Comparison of ENCODE assay signal across 8 cellular contexts in the genomic region with DNA sequence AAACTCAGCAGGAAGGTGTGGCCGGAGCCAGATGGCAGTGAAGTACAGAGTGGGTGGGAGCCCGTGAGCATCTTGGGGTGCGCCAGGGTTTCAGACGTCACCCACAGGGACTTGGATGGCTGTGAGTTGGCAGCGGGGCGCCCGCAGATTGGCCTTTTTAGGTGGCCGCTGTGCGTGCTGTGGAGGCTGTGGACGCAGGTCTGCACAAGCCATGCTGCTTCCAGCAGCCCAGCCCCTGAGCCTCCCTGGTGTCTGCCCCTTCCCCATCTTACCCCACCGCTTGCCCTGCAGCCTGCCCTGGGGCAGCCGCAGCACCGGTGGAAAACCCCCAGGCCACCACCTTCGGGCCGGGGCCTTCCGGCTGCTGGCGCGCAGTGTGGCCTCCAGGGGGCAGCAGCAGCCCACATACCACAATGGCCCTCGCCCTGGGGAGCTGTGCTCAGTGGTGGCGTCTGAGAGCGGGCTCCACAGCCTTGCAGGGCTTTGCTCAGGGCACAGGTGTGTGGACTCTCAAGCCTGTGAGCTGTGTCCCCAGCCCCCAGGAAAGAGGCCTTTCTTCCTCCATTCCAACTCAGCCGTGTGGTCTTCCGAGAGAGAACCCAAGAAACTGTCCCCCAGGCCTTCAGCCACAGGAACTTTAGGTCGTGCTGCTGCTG. TPM values are rescaled to one million over a fixed set of nuclear protein-coding genes. Genes with fewer than 3 reads are reported as not detected.
A peak's percentile ranks its signal among the peaks of the same experiment; 100 is the strongest.
DNase-seq lines count a peak whose midpoint lies in the region; ATAC-seq and TF ChIP-seq lines count a peak whose summit lies in the region.

No MANE protein-coding gene starts in this region.

- WGBS in adrenal gland, 4 donors: 25 to 69% (median 50%) methylated on average over 10 to 24 of the region's 24 CpGs

- POLR2A ChIA-PET in BJ (lab: Charles Lee): no interaction called here

- no peak for TF ChIP-seq POLR2A in adrenal gland (IDR thresholded peaks at IDR 0.05)

- H3K9me3 ChIP-seq in adrenal gland (replicated peaks in 1 of 3) (no peaks in the 10 kb centered on the region), right atrium auricular region (no peaks in the 10 kb centered on the region)

- no peak overlapping the region for H3K27ac ChIP-seq in adrenal gland
- H3K27ac ChIP-seq in right atrium auricular region: no peak overlapping the region

- DNase-seq in BJ (ENCODE audit: low read depth) (no peak), NCI-H1105 (lab: John Stamatoyannopoulos, UW) (peak; percentile 36), T-helper 2 cell (peak; percentile 77 to 81 (median 80)), adrenal gland (peak; percentile 75 to 88 (median 81)), right atrium auricular region (ENCODE audit: low spot score) (peak; percentile 63), sciatic nerve (ENCODE audit: low spot score) (peak; percentile 83)

- intact Hi-C loops in adrenal gland (cut with DNase I): loop anchor here (2.0 to 10.0 kb wide), 6 partner anchors 46 to 556 kb away; no protein-coding TSS in a partner anchor
- intact Hi-C loops in sciatic nerve (cut with DNase I): loop anchor here (5.0 to 10.0 kb wide), 3 partner anchors 148 to 678 kb away; no protein-coding TSS in a partner anchor

- no peak overlapping the region for H3K4me3 ChIP-seq in BJ (ENCODE audit: low read depth, low read length)
- no peak overlapping the region for H3K4me3 ChIP-seq in adrenal gland
- no peak overlapping the region for H3K4me3 ChIP-seq in right atrium auricular region

- peaks cover 2% of the 10 kb centered on the region; the same call in 1 of the 2 replicates for H3K36me3 ChIP-seq in BJ (ENCODE audit: control insufficient read depth, insufficient read depth, low read length)
- no peaks in the 10 kb centered on the region for H3K36me3 ChIP-seq in adrenal gland (replicated peaks in 1 of 2)
- no peaks in the 10 kb centered on the region for H3K36me3 ChIP-seq in right atrium auricular region

- ATAC-seq in GM19468 (IDR thresholded peaks at IDR 0.05; ENCODE audit: extremely low read depth, unreplicated experiment) (peak; percentile 46), sciatic nerve (peak; percentile 85), HG03457 (IDR thresholded peaks at IDR 0.05; ENCODE audit: unreplicated experiment) (no peak)

- TF ChIP-seq CTCF in BJ (IDR thresholded peaks at IDR 0.05; ENCODE audit: insufficient read depth, low read depth, low read length): peak; percentile 96
- peak; percentile 94 to 99 (median 98) for TF ChIP-seq CTCF in adrenal gland (IDR thresholded peaks at IDR 0.05)
- peak; percentile 90 to 98 for TF ChIP-seq CTCF in right atrium auricular region (IDR thresholded peaks at IDR 0.05)

- H3K27me3 ChIP-seq in BJ (ENCODE audit: control insufficient read depth, insufficient read depth, low read length) (no peaks in the 10 kb centered on the region), adrenal gland (no peaks in the 10 kb centered on the region), right atrium auricular region (no peaks in the 10 kb centered on the region)

- H3K4me1 ChIP-seq in adrenal gland (replicated peaks in 1 of 2) (peaks cover 0 to 12% of the 10 kb centered on the region in 2 donors), right atrium auricular region (peaks cover 0 to 14% of the 10 kb centered on the region in 2 donors)

- CTCF ChIA-PET in BJ (lab: Yijun Ruan, JAX): interaction anchor here (0.6 to 6.7 kb wide), 36 partner anchors 9 to 675 kb away, joined by 3 to 79 read pairs (median 4); partner anchors contain the start of genes CHMP6 and ENDOV

RNA-seq across cellular contexts. Expression of gene ENDOV, which starts 11.8 kb away (rescaled TPM):
- 19.5 and 29.8 TPM in 2 replicates for polyA plus RNA-seq in BJ (2011; rRNA removed)
- polyA minus RNA-seq in BJ (2011; rRNA and poly(A)+ RNA removed): 9.5 and 12.6 TPM in 2 replicates
- 10 to 100 TPM in 7 of 8 donors, 1 to 10 TPM in 1; 7.1 to 26.0 (median 17.8) TPM for total RNA-seq in adrenal gland
- 10 to 100 TPM in 2 of 3 donors, 1 to 10 TPM in 1; 9.5 to 31.9 (median 24.5) TPM for polyA plus RNA-seq in adrenal gland
- 1 to 10 TPM; 3.8 to 4.9 TPM for total RNA-seq in right atrium auricular region
- total RNA-seq in sciatic nerve: 32.4 TPM

RNA-seq across cellular contexts. Expression of gene NPTX1, which starts 49.6 kb away (rescaled TPM):
- 0.21 and 0.43 TPM in 2 replicates for polyA plus RNA-seq in BJ (2011; rRNA removed)
- polyA minus RNA-seq in BJ (2011; rRNA and poly(A)+ RNA removed): 0.46 and 0.95 TPM in 2 replicates
- total RNA-seq in adrenal gland: 10 to 100 TPM in 1 of 8 donors, 1 to 10 TPM in 7; 1.1 to 20.6 (median 5.5) TPM
- 10 to 100 TPM in 1 of 3 donors, 1 to 10 TPM in 1, under 1 TPM in 1; 0.30 to 68.2 (median 1.0) TPM for polyA plus RNA-seq in adrenal gland
- not detected for total RNA-seq in right atrium auricular region
- total RNA-seq in sciatic nerve: 0.53 TPM
